In genomic region chr1:245645894-245646293, GRCh38 we compare ENCODE assay signal across 11 cellular contexts.
A peak's percentile ranks its signal among the peaks of the same experiment; 100 is the strongest.
DNase-seq lines count a peak whose midpoint lies in the region; ATAC-seq and TF ChIP-seq lines count a peak whose summit lies in the region.
"Had no signal": no experiment of that assay in that cellular context is flagged by ENCODE, and none has a peak within 500 bp of the region (broad histone marks: within the 10 kb centered on the region; RNA-seq: fewer than 3 reads in every experiment).

No MANE protein-coding gene starts in this region.

- POLR2A ChIA-PET in T-cell (lab: Charles Lee), result no interaction called here

- TF ChIP-seq POLR2A in GM18505 (IDR thresholded peaks at IDR 0.05; ENCODE audit: borderline replicate concordance, extremely low read depth, insufficient read depth, insufficient read length), result no peak

- H3K4me3 Mint-ChIP-seq in T-cell, result no peak overlapping the region

- H3K36me3 Mint-ChIP-seq in T-cell, result peaks cover 5% of the 10 kb centered on the region

- H3K9me3 Mint-ChIP-seq in T-cell, result peaks cover 18 to 37% (median 23%) of the 10 kb centered on the region in 3 donors

- peaks cover 14 to 22% of the 10 kb centered on the region in 2 donors for H3K27me3 Mint-ChIP-seq in T-cell

- peak; percentile 71 for ATAC-seq in GM18505 (IDR thresholded peaks at IDR 0.05; ENCODE audit: unreplicated experiment)
- peak; percentile 54 for ATAC-seq in GM19397 (IDR thresholded peaks at IDR 0.05; ENCODE audit: unreplicated experiment)
- ATAC-seq in HG02885 (IDR thresholded peaks at IDR 0.05; ENCODE audit: poor library complexity, unreplicated experiment), result peak; percentile 67
- ATAC-seq in T-cell (replicated peaks in 1 of 4), result no peak

- H3K27ac Mint-ChIP-seq in T-cell, result no peak overlapping the region

- H3K4me1 Mint-ChIP-seq in T-cell, result no peaks in the 10 kb centered on the region

- CTCF ChIA-PET in T-cell (lab: Charles Lee), result interaction anchor here in 1 of 2 donors (0.6 kb wide), 1 partner anchor 476 kb away, joined by 3 read pairs; no protein-coding TSS in a partner anchor

- DNase-seq in SK-N-DZ (ENCODE audit: low spot score) (peak; percentile 21), EL (no peak), T-cell (no peak), NCI-H1092 treated with DMSO at 0.1 percent for 48 hours (lab: John Stamatoyannopoulos, UW) (no peak)
- DNase-seq in stimulated activated CD4-positive, alpha-beta T cell treated with anti-CD3 and anti-CD28 coated beads, Interleukin-4, amount 100 ng/mL, for 4 hours, result no peak
- DNase-seq: activated CD4-positive, CD25-positive, alpha-beta regulatory T cell treated with anti-CD3 and anti-CD28 coated beads, Interleukin-2, amount 50 U/mL, for 72 hours; activated effector memory CD4-positive, alpha-beta T cell treated with anti-CD3 and anti-CD28 coated beads, Interleukin-2, amount 50 U/mL, for 16 hours; SHP77 had no signal

Comparison
In these comparisons a context has a peak if more than half of its experiments do, and no peak if none do; other contexts are left out.
1. ATAC-seq: peak in GM18505 (single experiment), GM19397 (single experiment) and HG02885 (single experiment); none in T-cell (0 of 4).